Comparison of ENCODE assay signal across 11 cellular contexts in the genomic region with DNA sequence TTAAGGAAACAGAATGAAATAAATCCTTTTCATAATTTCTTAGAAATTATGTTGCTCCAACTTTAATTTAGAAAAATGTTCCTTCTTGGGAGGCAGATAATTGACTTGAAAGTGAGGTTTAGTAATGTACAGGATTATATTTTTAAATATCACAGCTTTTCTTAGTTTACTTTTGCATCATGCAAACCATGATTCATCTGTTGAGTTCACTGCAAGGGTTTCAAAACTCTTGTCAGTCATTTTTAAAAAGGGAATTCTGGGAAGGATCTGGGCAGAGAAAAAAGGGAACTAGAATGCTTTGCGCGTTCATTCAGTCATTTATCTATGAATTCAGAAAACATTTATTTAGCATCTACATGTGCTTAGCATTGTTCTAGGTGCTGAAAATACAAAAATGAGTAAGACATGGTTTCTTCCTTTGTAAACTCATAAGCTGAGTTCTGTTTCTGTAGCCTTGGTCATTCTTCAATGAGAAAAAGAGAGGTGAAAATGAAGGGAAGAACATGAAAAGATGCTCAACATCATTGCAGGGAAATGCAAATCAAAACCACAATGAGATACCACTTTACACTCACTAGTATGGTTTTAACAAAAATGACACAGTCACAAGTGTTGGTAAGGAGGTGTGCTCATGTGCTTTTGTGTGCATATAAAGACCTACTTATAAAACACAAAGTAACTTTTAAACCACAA.
DNase-seq lines count a peak whose midpoint lies in the region; ATAC-seq, FAIRE-seq and TF ChIP-seq lines count a peak whose summit lies in the region.
"Had no signal": no experiment of that assay in that cellular context is flagged by ENCODE, and none has a peak within 500 bp of the region (broad histone marks: within the 10 kb centered on the region; RNA-seq: fewer than 3 reads in every experiment).

No MANE protein-coding gene starts in this region.

- WGBS in trophoblast cell (ENCODE audit: extremely low coverage, insufficient coverage, insufficient read length): no CpG with 5 or more reads among the region's 2 CpGs
- WGBS in esophagus squamous epithelium, 2 donors: 58 to 72% methylated on average over 2 of the region's 2 CpGs
- 81 to 85% methylated on average over 2 of the region's 2 CpGs for WGBS in body of pancreas, 2 donors

- H3K4ac ChIP-seq in trophoblast cell (ENCODE audit: low read depth, low read length): no peak overlapping the region

- H3K23ac ChIP-seq in trophoblast cell (ENCODE audit: low read length): no peak overlapping the region

- intact Hi-C loops in kidney (cut with DNase I) (no loop called here), esophagus squamous epithelium (cut with DNase I) (no loop called here), body of pancreas (cut with DNase I) (no loop called here)

- peak overlapping the region; percentile 8 for H3K27ac ChIP-seq in trophoblast cell (ENCODE audit: low read depth, low read length)
- H3K27ac ChIP-seq in kidney (ENCODE audit: low read depth in 2 of 2, low read length in 2 of 2): no peak overlapping the region
- H3K27ac ChIP-seq in esophagus squamous epithelium: no peak overlapping the region
- H3K27ac ChIP-seq in body of pancreas: no peak overlapping the region
- H3K27ac ChIP-seq: lower lobe of right lung, right atrium auricular region had no signal

- H3K36me3 ChIP-seq in trophoblast cell (ENCODE audit: control insufficient read depth in 1 of 2, insufficient read depth in 2 of 2, low read length in 2 of 2) (peaks cover 0 to 2% of the 10 kb centered on the region in 2 experiments), kidney (ENCODE audit: control insufficient read depth in 1 of 2, insufficient read depth in 2 of 2, low read length in 2 of 2) (no peaks in the 10 kb centered on the region), esophagus squamous epithelium (no peaks in the 10 kb centered on the region), body of pancreas (replicated peaks in 1 of 2; ENCODE audit: insufficient read depth in 1 of 2, low read depth in 2 of 2) (no peaks in the 10 kb centered on the region)
- H3K36me3 ChIP-seq: lower lobe of right lung, right atrium auricular region had no signal

- no peak overlapping the region for H3K18ac ChIP-seq in trophoblast cell (ENCODE audit: low read length)

- H3K27me3 ChIP-seq in trophoblast cell (ENCODE audit: insufficient read depth, low read length) (no peaks in the 10 kb centered on the region), esophagus squamous epithelium (no peaks in the 10 kb centered on the region), body of pancreas (no peaks in the 10 kb centered on the region)
- H3K27me3 ChIP-seq: right atrium auricular region had no signal

- H3K4me1 ChIP-seq in trophoblast cell (ENCODE audit: control insufficient read depth in 1 of 2, insufficient read depth in 2 of 2, low read length in 2 of 2): peaks cover 9 to 11% of the 10 kb centered on the region in 2 experiments
- no peaks in the 10 kb centered on the region for H3K4me1 ChIP-seq in kidney (ENCODE audit: control insufficient read depth in 1 of 2, insufficient read depth in 1 of 2, low read depth in 1 of 2, low read length in 2 of 2)
- H3K4me1 ChIP-seq in esophagus squamous epithelium: peaks cover 0 to 7% (median 0%) of the 10 kb centered on the region in 3 donors
- H3K4me1 ChIP-seq in body of pancreas: no peaks in the 10 kb centered on the region
- H3K4me1 ChIP-seq: lower lobe of right lung, right atrium auricular region had no signal

- no peak for FAIRE-seq in kidney (lab: Jason Lieb, UNC)
- FAIRE-seq: G401.6 had no signal

- H3K9ac ChIP-seq in trophoblast cell (ENCODE audit: low read length) (no peak overlapping the region), kidney (ENCODE audit: low read length in 2 of 2) (no peak overlapping the region)

- H3K14ac ChIP-seq in trophoblast cell (ENCODE audit: low read length): no peak overlapping the region

- H3K79me2 ChIP-seq in trophoblast cell (ENCODE audit: control insufficient read depth, insufficient read depth, low read length, poor library complexity): peaks cover 2% of the 10 kb centered on the region

- TF ChIP-seq POLR2A in esophagus squamous epithelium (IDR thresholded peaks at IDR 0.05) (no peak), body of pancreas (IDR thresholded peaks at IDR 0.05) (no peak)

- H3K4me2 ChIP-seq in trophoblast cell (ENCODE audit: low read length): no peak overlapping the region

- H3K9me3 ChIP-seq in trophoblast cell (ENCODE audit: insufficient read depth, low read depth, low read length) (no peaks in the 10 kb centered on the region), kidney (ENCODE audit: control insufficient read depth in 1 of 2, low read length in 2 of 2) (no peaks in the 10 kb centered on the region), esophagus squamous epithelium (no peaks in the 10 kb centered on the region), body of pancreas (no peaks in the 10 kb centered on the region)
- H3K9me3 ChIP-seq: lower lobe of right lung, right atrium auricular region had no signal

- no peak overlapping the region for H2AFZ ChIP-seq in trophoblast cell (ENCODE audit: insufficient read depth, low read length, poor library complexity)

- no peak overlapping the region for H2AK5ac ChIP-seq in trophoblast cell (ENCODE audit: low read length)

- H2BK12ac ChIP-seq in trophoblast cell (ENCODE audit: low read length): no peak overlapping the region

- H3K4me3 ChIP-seq in trophoblast cell (ENCODE audit: low read depth, low read length) (no peak overlapping the region), kidney (ENCODE audit: low read length in 2 of 2) (no peak overlapping the region), esophagus squamous epithelium (no peak overlapping the region), body of pancreas (no peak overlapping the region)
- H3K4me3 ChIP-seq: lower lobe of right lung, right atrium auricular region had no signal

- H2BK5ac ChIP-seq in trophoblast cell (ENCODE audit: low read depth, low read length, poor library complexity): no peak overlapping the region

- H4K8ac ChIP-seq in trophoblast cell (ENCODE audit: low read depth, low read length): no peak overlapping the region

- H4K12ac ChIP-seq in trophoblast cell (ENCODE audit: low read depth, low read length): no peak overlapping the region

- no peak overlapping the region for H2BK120ac ChIP-seq in trophoblast cell (ENCODE audit: insufficient read depth, low read length, poor library complexity)

- no peak overlapping the region for H4K91ac ChIP-seq in trophoblast cell (ENCODE audit: low read depth, low read length)

- ATAC-seq in GM19035 (IDR thresholded peaks at IDR 0.05; ENCODE audit: unreplicated experiment): peak; percentile 71
- ATAC-seq in GM21825 (IDR thresholded peaks at IDR 0.05; ENCODE audit: unreplicated experiment): peak; percentile 82
- ATAC-seq in HG03354 (IDR thresholded peaks at IDR 0.05; ENCODE audit: poor library complexity, severe bottlenecking, unreplicated experiment): peak; percentile 76
- no peak for ATAC-seq in body of pancreas

- peaks cover 21% of the 10 kb centered on the region for H3K79me1 ChIP-seq in trophoblast cell (ENCODE audit: low read length)

- TF ChIP-seq CTCF in kidney (IDR thresholded peaks at IDR 0.05; ENCODE audit: borderline replicate concordance, extremely low read depth, insufficient read depth) (no peak), esophagus squamous epithelium (IDR thresholded peaks at IDR 0.05) (no peak), body of pancreas (IDR thresholded peaks at IDR 0.05) (no peak)

- DNase-seq in trophoblast cell (peak in 1 of 2 donors; percentile 38), kidney (no peak), esophagus squamous epithelium (lab: John Stamatoyannopoulos, UW) (no peak), body of pancreas (no peak)
- DNase-seq: activated naive CD8-positive, alpha-beta T cell treated with anti-CD3 and anti-CD28 coated beads, Interleukin-2, amount 10 ng/mL, durations not matched to agents 7 days and 5 days; lower lobe of right lung had no signal
